22 cellular contexts compared by ENCODE assay signal in genomic region chr1:200954434-200954833, GRCh38. TPM values are rescaled to one million over a fixed set of nuclear protein-coding genes. Genes with fewer than 3 reads are reported as not detected.
"Had no signal": no experiment of that assay in that cellular context is flagged by ENCODE, and none has a peak within 500 bp of the region (broad histone marks: within the 10 kb centered on the region; RNA-seq: fewer than 3 reads in every experiment).

No MANE protein-coding gene starts in this region.

- H3K4me1 ChIP-seq: left ventricle myocardium inferior, parathyroid adenoma, psoas muscle, stomach, testis, thyroid gland, transverse colon, upper lobe of left lung, vagina had no signal

- H3K27ac ChIP-seq: hepatocyte, left ventricle myocardium inferior, parathyroid adenoma, psoas muscle, skin epidermis, stomach, testis, thyroid gland, transverse colon, upper lobe of left lung, vagina had no signal

- H3K4me3 ChIP-seq: hepatocyte, left ventricle myocardium inferior, lung, psoas muscle, skin epidermis, stomach, testis, thyroid gland, transverse colon, upper lobe of left lung, vagina had no signal

- H3K79me2 ChIP-seq: hepatocyte, parathyroid adenoma had no signal

- DNase-seq: islet precursor cell; left ventricle myocardium inferior; naive thymus-derived CD8-positive, alpha-beta T cell; nucleus accumbens; psoas muscle; stimulated activated CD4-positive, alpha-beta T cell treated with anti-CD3 and anti-CD28 coated beads, Interleukin-12 subunit alpha, Interleukin-12 subunit beta, amount 100 ng/mL, for 4 hours; stimulated activated CD4-positive, alpha-beta T cell treated with anti-CD3 and anti-CD28 coated beads, Interleukin-15, amount 100 ng/mL, for 24 hours; stimulated activated CD4-positive, alpha-beta T cell treated with anti-CD3 and anti-CD28 coated beads, Interleukin-2, amount 100 ng/mL, for 24 hours; stimulated activated CD4-positive, alpha-beta T cell treated with anti-CD3 and anti-CD28 coated beads, Interleukin-4, amount 100 ng/mL, for 1 hour; stimulated activated naive B cell treated with anti-CD40 and anti-IgM and Interleukin-4, amounts not matched to agents 10 μg/mL and 1 μg/mL and 100 μg/mL, for 72 hours; stimulated activated naive CD8-positive, alpha-beta T cell treated with anti-CD3 and anti-CD28 coated beads, Interleukin-15, Interleukin-2, amounts not matched to agents 100 U/mL and 50 U/mL, for 24 hours; stomach; testis; thyroid gland; transverse colon; upper lobe of left lung had no signal

- H3K9me3 ChIP-seq: left ventricle myocardium inferior, psoas muscle, stomach, testis, thyroid gland, transverse colon, upper lobe of left lung, vagina had no signal

- H3K4me2 ChIP-seq: hepatocyte had no signal

- H3K27me3 ChIP-seq: hepatocyte, stomach, testis, thyroid gland, transverse colon, upper lobe of left lung, vagina had no signal

- H3K36me3 ChIP-seq: left ventricle myocardium inferior, stomach, thyroid gland, transverse colon, upper lobe of left lung, vagina had no signal

- H3K9ac ChIP-seq: parathyroid adenoma had no signal

- ATAC-seq: naive thymus-derived CD8-positive, alpha-beta T cell; psoas muscle; sciatic nerve; stimulated activated naive B cell treated with anti-CD40 and anti-IgM and Interleukin-4, amounts not matched to agents 10 μg/mL and 1 μg/mL and 100 μg/mL, for 72 hours; stimulated activated naive CD8-positive, alpha-beta T cell treated with anti-CD3 and anti-CD28 coated beads, Interleukin-15, Interleukin-2, amounts not matched to agents 100 U/mL and 50 U/mL, for 24 hours had no signal

- H2AFZ ChIP-seq: hepatocyte, parathyroid adenoma had no signal

RNA-seq across cellular contexts. Expression of gene INAVA, which starts 59.7 kb away (rescaled TPM):
- total RNA-seq: naive thymus-derived CD8-positive, alpha-beta T cell; psoas muscle had no signal
- polyA plus RNA-seq: naive thymus-derived CD8-positive, alpha-beta T cell had no signal
